2 cellular contexts compared by ENCODE assay signal in genomic region chr3:184067573-184068055, GRCh38.
TF ChIP-seq lines count a peak whose summit lies in the region.

No MANE protein-coding gene starts in this region.

TF ChIP-seq in IMR-90, 13 proteins besides CTCF, POLR2A, EP300 and RAD21:
- TF ChIP-seq CEBPB (IDR thresholded peaks at IDR 0.05; ENCODE audit: low read depth, low read length) (no peak), CHD1 (IDR thresholded peaks at IDR 0.05; ENCODE audit: low read depth, low read length) (no peak), MAZ (IDR thresholded peaks at IDR 0.05; ENCODE audit: borderline replicate concordance, low read depth, low read length) (no peak), SMC3 (IDR thresholded peaks at IDR 0.05; ENCODE audit: low read depth, low read length) (no peak), RFX5 (IDR thresholded peaks at IDR 0.05; ENCODE audit: low read depth, low read length) (no peak), FOS (IDR thresholded peaks at IDR 0.05; ENCODE audit: low read depth, low read length) (no peak)

TF ChIP-seq in K562, 482 proteins besides CTCF, POLR2A, EP300 and RAD21 (continues in another document):
- TF ChIP-seq SOX6 (IDR thresholded peaks at IDR 0.05) (peak; percentile 84), CTCFL (IDR thresholded peaks at IDR 0.05; ENCODE audit: borderline replicate concordance, insufficient read depth, low read depth, low read length, poor library complexity, severe bottlenecking) (no peak), CREB3 (tag; conservative IDR thresholded peaks at IDR 0.05; ENCODE audit: low read depth) (0 out of 2 replicates have a peak, but pooled peaks have one; percentile 31), MYC (IDR thresholded peaks at IDR 0.05; ENCODE audit: low read depth, low read length) (peak; percentile 81; the same call in 1 of the 2 replicates), MYC (CRISPR knock-in tag; IDR thresholded peaks at IDR 0.05; ENCODE audit: borderline replicate concordance, low read depth) (no peak), ZNF592 (IDR thresholded peaks at IDR 0.05) (peak; percentile 67), MCM3 (IDR thresholded peaks at IDR 0.05) (no peak), USF2 (CRISPR knock-in tag; IDR thresholded peaks at IDR 0.05) (no peak), SMARCE1 (IDR thresholded peaks at IDR 0.05) (peak; percentile 90; the same call in 1 of the 2 replicates), NCOR1 (IDR thresholded peaks at IDR 0.05) (peak; percentile 62), SMARCA4 (IDR thresholded peaks at IDR 0.05) (peak; percentile 89), CBFA2T3 (IDR thresholded peaks at IDR 0.05) (peak; percentile 72), YY1 (IDR thresholded peaks at IDR 0.05; ENCODE audit: borderline replicate concordance in 1 of 3, control insufficient read depth in 1 of 3, extremely low read depth in 1 of 3, insufficient read depth in 3 of 3, insufficient read length in 1 of 3, insufficient replicate concordance in 2 of 3, low read depth in 1 of 3, low read length in 2 of 3) (no peak), THRB (CRISPR knock-in tag; conservative IDR thresholded peaks at IDR 0.05) (no peak), JUND (IDR thresholded peaks at IDR 0.05; ENCODE audit: borderline replicate concordance, low read depth, low read length) (peak; percentile 21; the same call in 1 of the 2 replicates), JUND (tag; IDR thresholded peaks at IDR 0.05; ENCODE audit: borderline replicate concordance, low read depth, low read length) (peak; percentile 18; the same call in 1 of the 3 replicates), CXXC5 (CRISPR knock-in tag; IDR thresholded peaks at IDR 0.05) (peak; percentile 35), TEAD4 (IDR thresholded peaks at IDR 0.05; ENCODE audit: low read length) (peak; percentile 71; the same call in 1 of the 2 replicates), TEAD4 (CRISPR knock-in tag; IDR thresholded peaks at IDR 0.05; ENCODE audit: borderline replicate concordance) (no peak), ZFX (CRISPR knock-in tag; IDR thresholded peaks at IDR 0.05) (peak; percentile 64), MEF2D (tag; conservative IDR thresholded peaks at IDR 0.05; ENCODE audit: low read depth) (peak; percentile 66), LEF1 (IDR thresholded peaks at IDR 0.05) (peak; percentile 71; the same call in 1 of the 2 replicates), DMBX1 (CRISPR knock-in tag; IDR thresholded peaks at IDR 0.05; ENCODE audit: borderline replicate concordance) (0 out of 2 replicates have a peak, but pooled peaks have one; percentile 10), MGA (IDR thresholded peaks at IDR 0.05) (peak; percentile 65), ARID2 (IDR thresholded peaks at IDR 0.05) (no peak), GATA2 (CRISPR knock-in tag; IDR thresholded peaks at IDR 0.05) (peak; percentile 65; the same call in 1 of the 2 replicates), ZBTB11 (CRISPR knock-in tag; IDR thresholded peaks at IDR 0.05) (peak in 1 of 3 experiments; percentile 54; a peak in 2 of 6 replicates)
